In the genomic region with DNA sequence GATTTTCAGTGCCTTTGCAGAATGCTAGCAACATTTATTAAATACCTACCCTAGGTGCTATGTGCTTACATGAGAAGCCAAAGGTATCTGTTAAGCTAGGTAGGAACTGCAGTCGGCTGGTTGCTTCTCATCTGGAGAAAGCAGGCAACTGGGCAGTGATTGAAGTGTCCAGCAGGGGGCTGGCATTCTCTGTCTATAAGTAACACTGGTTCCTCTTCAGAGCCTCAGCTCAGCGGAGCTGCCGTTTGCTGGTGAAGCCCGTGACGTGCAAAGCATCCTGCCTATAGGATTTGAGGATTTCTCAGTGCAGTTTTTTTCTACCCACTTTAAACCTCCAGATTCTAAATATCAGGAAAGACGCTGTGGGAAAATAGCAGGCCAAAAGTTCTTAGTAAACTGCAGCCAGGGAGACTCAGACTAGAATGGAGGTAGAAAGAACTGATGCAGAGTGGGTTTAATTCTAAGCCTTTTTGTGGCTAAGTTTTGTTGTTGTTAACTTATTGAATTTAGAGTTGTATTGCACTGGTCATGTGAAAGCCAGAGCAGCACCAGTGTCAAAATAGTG, we compare ENCODE assay signal across 8 cellular contexts. TPM values are rescaled to one million over a fixed set of nuclear protein-coding genes. Genes with fewer than 3 reads are reported as not detected.
DNase-seq lines count a peak whose midpoint lies in the region; ATAC-seq and TF ChIP-seq lines count a peak whose summit lies in the region.

TSS of gene GRPR (plus strand) at position 344 of the 565 bp plus-strand sequence. CDS start 389 bp downstream, outside the sequence.

- H3K4me1 Mint-ChIP-seq in activated T-cell treated with anti-CD3 and anti-CD28 coated beads, Interleukin-2, amount 50 U/mL, for 4 hours (ENCODE audit: low read depth), result peaks cover 17% of the 10 kb centered on the region
- peaks cover 9% of the 10 kb centered on the region for H3K4me1 Mint-ChIP-seq in nephron progenitor cell
- peaks cover 25% of the 10 kb centered on the region for H3K4me1 Mint-ChIP-seq in stimulated activated naive CD8-positive, alpha-beta T cell treated with anti-CD3 and anti-CD28 coated beads, Interleukin-15, amount 100 ng/mL, for 72 hours

- H3K4me3 Mint-ChIP-seq in activated T-cell treated with anti-CD3 and anti-CD28 coated beads, Interleukin-2, amount 50 U/mL, for 4 hours, result no peak within 1 kb of the TSS
- peak within 1 kb of the TSS; percentile 58 for H3K4me3 Mint-ChIP-seq in nephron progenitor cell
- no peak within 1 kb of the TSS for H3K4me3 Mint-ChIP-seq in stimulated activated naive CD8-positive, alpha-beta T cell treated with anti-CD3 and anti-CD28 coated beads, Interleukin-15, amount 100 ng/mL, for 72 hours

- peak; percentile 68 for DNase-seq in DMS 273 treated with DMSO at 0.1 percent for 48 hours (lab: John Stamatoyannopoulos, UW)
- DNase-seq in OCI-M1 (lab: John Stamatoyannopoulos, UW), result peak; percentile 89
- peak; percentile 34 for DNase-seq in activated T-cell treated with anti-CD3 and anti-CD28 coated beads, Interleukin-2, amount 50 U/mL, for 4 hours
- DNase-seq in fibroblast of peridontal ligament (ENCODE audit: extremely low read depth), result peak; percentile 88
- DNase-seq in nephron progenitor cell, result peak; percentile 89
- DNase-seq in stimulated activated naive CD8-positive, alpha-beta T cell treated with anti-CD3 and anti-CD28 coated beads, Interleukin-15, amount 100 ng/mL, for 72 hours, result peak; percentile 38 to 57

- peaks cover 6% of the 10 kb centered on the region for H3K27me3 Mint-ChIP-seq in activated T-cell treated with anti-CD3 and anti-CD28 coated beads, Interleukin-2, amount 50 U/mL, for 4 hours (ENCODE audit: low read depth)
- no peaks in the 10 kb centered on the region for H3K27me3 Mint-ChIP-seq in nephron progenitor cell (ENCODE audit: low read depth, poor library complexity)
- H3K27me3 Mint-ChIP-seq in stimulated activated naive CD8-positive, alpha-beta T cell treated with anti-CD3 and anti-CD28 coated beads, Interleukin-15, amount 100 ng/mL, for 72 hours, result peaks cover 28% of the 10 kb centered on the region

- TF ChIP-seq RAD21 in Ishikawa (IDR thresholded peaks at IDR 0.05; ENCODE audit: low read depth), result peak; percentile 71

- no peak within 1 kb of the TSS for H3K27ac Mint-ChIP-seq in nephron progenitor cell
- no peak within 1 kb of the TSS for H3K27ac Mint-ChIP-seq in stimulated activated naive CD8-positive, alpha-beta T cell treated with anti-CD3 and anti-CD28 coated beads, Interleukin-15, amount 100 ng/mL, for 72 hours

- H3K36me3 Mint-ChIP-seq in activated T-cell treated with anti-CD3 and anti-CD28 coated beads, Interleukin-2, amount 50 U/mL, for 4 hours (ENCODE audit: insufficient read depth), result no peaks in the 10 kb centered on the region
- no peaks in the 10 kb centered on the region for H3K36me3 Mint-ChIP-seq in nephron progenitor cell (ENCODE audit: low read depth)

- TF ChIP-seq EP300 in Ishikawa (IDR thresholded peaks at IDR 0.05; ENCODE audit: borderline replicate concordance), result no peak

- ATAC-seq in GM21529 (IDR thresholded peaks at IDR 0.05; ENCODE audit: unreplicated experiment), result peak; percentile 59
- peak; percentile 83 for ATAC-seq in activated T-cell treated with anti-CD3 and anti-CD28 coated beads, Interleukin-2, amount 50 U/mL, for 4 hours
- peak; percentile 87 for ATAC-seq in stimulated activated naive CD8-positive, alpha-beta T cell treated with anti-CD3 and anti-CD28 coated beads, Interleukin-15, amount 100 ng/mL, for 72 hours

- peak; percentile 87 for TF ChIP-seq CTCF in nephron progenitor cell (IDR thresholded peaks at IDR 0.05)

- H3K9me3 Mint-ChIP-seq in activated T-cell treated with anti-CD3 and anti-CD28 coated beads, Interleukin-2, amount 50 U/mL, for 4 hours, result no peaks in the 10 kb centered on the region
- H3K9me3 Mint-ChIP-seq in nephron progenitor cell, result peaks cover 8% of the 10 kb centered on the region
- peaks cover 4 to 7% of the 10 kb centered on the region in 2 donors for H3K9me3 Mint-ChIP-seq in stimulated activated naive CD8-positive, alpha-beta T cell treated with anti-CD3 and anti-CD28 coated beads, Interleukin-15, amount 100 ng/mL, for 72 hours

TF ChIP-seq in Ishikawa, 13 proteins besides CTCF, POLR2A, EP300 and RAD21:
- TF ChIP-seq FOXM1 (IDR thresholded peaks at IDR 0.05; ENCODE audit: borderline replicate concordance, low read depth), result no peak
- TF ChIP-seq YY1 (IDR thresholded peaks at IDR 0.05; ENCODE audit: low read depth), result no peak
- no peak for TF ChIP-seq TCF12 (IDR thresholded peaks at IDR 0.05; ENCODE audit: low read depth)
- no peak for TF ChIP-seq EGR1 (IDR thresholded peaks at IDR 0.05)
- TF ChIP-seq NFIC (IDR thresholded peaks at IDR 0.05), result no peak

RNA-seq across cellular contexts. Expression of gene GRPR, which starts in this region (rescaled TPM):
- total RNA-seq in activated T-cell treated with anti-CD3 and anti-CD28 coated beads, Interleukin-2, amount 50 U/mL, for 4 hours, result under 1 TPM in 1 of 3 donors, not detected in 2; 0.16 TPM

Comparison
In these comparisons a context has a peak if more than half of its experiments do, and no peak if none do; other contexts are left out.
1. Peak in every context shown above with its lines: DNase-seq and ATAC-seq.
2. Peak in DNase-seq and ATAC-seq in activated T-cell treated with anti-CD3 and anti-CD28 coated beads, Interleukin-2, amount 50 U/mL, for 4 hours; RNA of the gene not detected or under 1 TPM.
3. DNase-seq: peak in every context shown above with its lines; median percentile 89 in OCI-M1; 89 in nephron progenitor cell; 88 in fibroblast of peridontal ligament; 68 in DMS 273 treated with DMSO at 0.1 percent for 48 hours; 48 in stimulated activated naive CD8-positive, alpha-beta T cell treated with anti-CD3 and anti-CD28 coated beads, Interleukin-15, amount 100 ng/mL, for 72 hours; 34 in activated T-cell treated with anti-CD3 and anti-CD28 coated beads, Interleukin-2, amount 50 U/mL, for 4 hours.